In the genomic region with DNA sequence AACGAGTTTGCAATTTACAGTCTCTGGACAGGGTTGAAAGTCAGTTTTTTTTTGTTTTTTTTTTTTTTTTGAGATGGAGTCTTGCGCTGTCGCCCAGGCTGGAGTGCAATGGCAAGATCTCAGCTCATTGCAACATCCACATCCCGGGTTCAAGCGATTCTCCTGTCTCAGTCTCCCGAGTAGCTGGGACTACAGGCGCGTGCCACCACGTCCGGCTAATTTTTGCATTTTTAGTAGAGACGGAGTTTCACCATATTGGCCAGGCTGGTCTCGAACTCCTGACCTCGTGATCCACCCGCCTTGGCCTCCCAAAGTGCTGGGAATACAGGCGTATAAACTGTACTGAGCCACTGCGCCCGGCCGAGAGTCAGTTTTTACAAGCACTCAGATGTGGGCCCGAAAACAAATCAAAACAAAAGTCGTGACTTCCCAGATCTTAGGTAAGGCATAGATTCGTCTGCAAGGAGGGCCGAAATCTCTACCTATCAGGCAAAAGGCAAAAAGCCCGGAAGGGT, we compare ENCODE assay signal across 9 cellular contexts. TPM values are rescaled to one million over a fixed set of nuclear protein-coding genes. Genes with fewer than 3 reads are reported as not detected.
A peak's percentile ranks its signal among the peaks of the same experiment; 100 is the strongest.
DNase-seq lines count a peak whose midpoint lies in the region; ATAC-seq and TF ChIP-seq lines count a peak whose summit lies in the region.
"Not testable (repeated sequence)": the region's sequence is repeated elsewhere in the genome, so short reads cannot be mapped to it uniquely, and the experiment has no call there.
"Had no signal": no experiment of that assay in that cellular context is flagged by ENCODE, and none has a peak within 500 bp of the region (broad histone marks: within the 10 kb centered on the region; RNA-seq: fewer than 3 reads in every experiment).

No MANE protein-coding gene starts in this region.

- H3K27ac Mint-ChIP-seq in activated naive CD8-positive, alpha-beta T cell, result peak overlapping the region; percentile 19
- peak overlapping the region; percentile 94 for H3K27ac Mint-ChIP-seq in mesothelial cell of epicardium

- not testable (repeated sequence) for DNase-seq in GM06990 (ENCODE audit: extremely low read depth, insufficient read length); SK-N-MC (ENCODE audit: low read depth, low spot score); coronary artery (ENCODE audit: low spot score); heart right ventricle; mesothelial cell of epicardium (ENCODE audit: low spot score in 2 of 2, unreplicated experiment in 2 of 2); prostate gland (ENCODE audit: low spot score); transverse colon

- H3K9me3 Mint-ChIP-seq in activated naive CD8-positive, alpha-beta T cell (ENCODE audit: low read depth); mesothelial cell of epicardium: not testable (repeated sequence)

- H3K4me1 Mint-ChIP-seq in activated naive CD8-positive, alpha-beta T cell (ENCODE audit: low read depth), result peaks cover 26% of the 10 kb centered on the region
- H3K4me1 Mint-ChIP-seq in mesothelial cell of epicardium, result peaks cover 31% of the 10 kb centered on the region

- TF ChIP-seq EP300 in transverse colon (IDR thresholded peaks at IDR 0.05; ENCODE audit: low read depth), result not testable (repeated sequence)

- H3K27me3 ChIP-seq in GM06990 (replicated peaks; ENCODE audit: control insufficient read depth, insufficient read depth, low read length); heart right ventricle; prostate gland (replicated peaks; ENCODE audit: insufficient read depth); transverse colon: not testable (repeated sequence)

- H3K27ac ChIP-seq in SK-N-MC, result not testable (repeated sequence)
- H3K27ac ChIP-seq in coronary artery (peak overlapping the region; percentile 94 to 96), heart right ventricle (peak overlapping the region; percentile 30 to 98 (median 95)), prostate gland (peak overlapping the region; percentile 79 to 84), transverse colon (peak overlapping the region; percentile 83 to 95 (median 90))

- H3K36me3 Mint-ChIP-seq in activated naive CD8-positive, alpha-beta T cell; mesothelial cell of epicardium: not testable (repeated sequence)

- TF ChIP-seq POLR2A in prostate gland (IDR thresholded peaks at IDR 0.05); transverse colon (IDR thresholded peaks at IDR 0.05): not testable (repeated sequence)

- peaks cover 0 to 36% (median 23%) of the 10 kb centered on the region in 9 donors for H3K4me1 ChIP-seq in heart right ventricle
- not testable (repeated sequence) for H3K4me1 ChIP-seq in prostate gland (replicated peaks)
- peaks cover 0 to 19% (median 8%) of the 10 kb centered on the region in 4 donors for H3K4me1 ChIP-seq in transverse colon

- not testable (repeated sequence) for H3K36me3 ChIP-seq in GM06990 (ENCODE audit: control insufficient read depth, insufficient read depth, low read length); SK-N-MC (ENCODE audit: insufficient read depth, low read length); heart right ventricle; prostate gland; transverse colon

- intact Hi-C loops in heart right ventricle (cut with DNase I), result loop anchor here in 3 of 10 donors (10.0 kb wide), 2 partner anchors 230 to 240 kb away; no protein-coding TSS in a partner anchor
- intact Hi-C loops in prostate gland (cut with DNase I); transverse colon (cut with DNase I; ENCODE audit: low total_unique reads): not testable (repeated sequence)

- not testable (repeated sequence) for H3K9ac ChIP-seq in SK-N-MC (ENCODE audit: insufficient read length)

- in situ Hi-C loops in transverse colon (cut with MboI; ENCODE audit: low pct_ligation_motif_present in 1 of 4, low pct_unique_long_range_greater_than_20kb in 1 of 4, low sequenced_read_pairs in 3 of 4), result loop anchor here in 3 of 4 donors (10.0 to 25.0 kb wide), 6 partner anchors 217 to 592 kb away; a partner anchor contains a TSS

- H3K9me3 ChIP-seq in SK-N-MC (ENCODE audit: low read depth, low read length); heart right ventricle; prostate gland; transverse colon: not testable (repeated sequence)

- H3K27me3 Mint-ChIP-seq in activated naive CD8-positive, alpha-beta T cell, result peaks cover 11% of the 10 kb centered on the region
- H3K27me3 Mint-ChIP-seq in mesothelial cell of epicardium (ENCODE audit: low read depth), result not testable (repeated sequence)

- not testable (repeated sequence) for ATAC-seq in heart right ventricle

- H3K4me3 ChIP-seq in GM06990 (replicated peaks; ENCODE audit: low read depth, low read length), result peak overlapping the region; percentile 94
- peak overlapping the region; percentile 85 for H3K4me3 ChIP-seq in SK-N-MC
- peak overlapping the region; percentile 87 for H3K4me3 ChIP-seq in coronary artery
- peak overlapping the region; percentile 3 to 90 (median 72) for H3K4me3 ChIP-seq in heart right ventricle
- peak overlapping the region; percentile 40 to 44 for H3K4me3 ChIP-seq in prostate gland
- H3K4me3 ChIP-seq in transverse colon, result peak overlapping the region; percentile 14 to 64 (median 54)

- peak overlapping the region; percentile 82 for H3K4me3 Mint-ChIP-seq in activated naive CD8-positive, alpha-beta T cell
- H3K4me3 Mint-ChIP-seq in mesothelial cell of epicardium, result peak overlapping the region; percentile 93

- 41 to 58% methylated on average over 23 of the region's 23 CpGs for WGBS in heart right ventricle, 2 donors
- 67% methylated on average over 23 of the region's 23 CpGs for WGBS in prostate gland
- WGBS in transverse colon (ENCODE audit: low coverage in 1 of 2), 2 donors, result 46 to 57% methylated on average over 6 to 23 of the region's 23 CpGs

- TF ChIP-seq CTCF in GM06990 (IDR thresholded peaks at IDR 0.05; ENCODE audit: insufficient read depth, low read length, poor library complexity, severe bottlenecking); coronary artery (IDR thresholded peaks at IDR 0.05); heart right ventricle (IDR thresholded peaks at IDR 0.05); mesothelial cell of epicardium (IDR thresholded peaks at IDR 0.05; ENCODE audit: unreplicated experiment); prostate gland (IDR thresholded peaks at IDR 0.05); transverse colon (IDR thresholded peaks at IDR 0.05): not testable (repeated sequence)

RNA-seq across cellular contexts. Expression of a gene that starts 0.9 kb away (rescaled TPM):
- total RNA-seq in heart right ventricle (10 to 100 TPM in 1 of 10 donors, 1 to 10 TPM in 9; 2.5 to 14.3 (median 4.5) TPM), mesothelial cell of epicardium (5.6 to 8.8 TPM (median 8.1 TPM) in 3 replicates), prostate gland (1 to 10 TPM; 3.5 to 5.3 TPM), transverse colon (10 to 100 TPM in 3 of 4 donors, 1 to 10 TPM in 1; 5.4 to 33.3 (median 24.8) TPM)
- 10 to 100 TPM in 1 of 2 donors, 1 to 10 TPM in 1; 3.2 to 14.9 TPM for polyA plus RNA-seq in heart right ventricle
- total RNA-seq: OCI-LY7 had no signal

Comparison
In these comparisons a context has a peak if more than half of its experiments do, and no peak if none do; other contexts are left out.
1. H3K4me3 ChIP-seq: peak in every context shown above with its lines; median percentile 94 in GM06990; 87 in coronary artery; 85 in SK-N-MC; 72 in heart right ventricle; 54 in transverse colon; 42 in prostate gland.